Comparison of ENCODE assay signal across 2 cellular contexts in the genomic region with DNA sequence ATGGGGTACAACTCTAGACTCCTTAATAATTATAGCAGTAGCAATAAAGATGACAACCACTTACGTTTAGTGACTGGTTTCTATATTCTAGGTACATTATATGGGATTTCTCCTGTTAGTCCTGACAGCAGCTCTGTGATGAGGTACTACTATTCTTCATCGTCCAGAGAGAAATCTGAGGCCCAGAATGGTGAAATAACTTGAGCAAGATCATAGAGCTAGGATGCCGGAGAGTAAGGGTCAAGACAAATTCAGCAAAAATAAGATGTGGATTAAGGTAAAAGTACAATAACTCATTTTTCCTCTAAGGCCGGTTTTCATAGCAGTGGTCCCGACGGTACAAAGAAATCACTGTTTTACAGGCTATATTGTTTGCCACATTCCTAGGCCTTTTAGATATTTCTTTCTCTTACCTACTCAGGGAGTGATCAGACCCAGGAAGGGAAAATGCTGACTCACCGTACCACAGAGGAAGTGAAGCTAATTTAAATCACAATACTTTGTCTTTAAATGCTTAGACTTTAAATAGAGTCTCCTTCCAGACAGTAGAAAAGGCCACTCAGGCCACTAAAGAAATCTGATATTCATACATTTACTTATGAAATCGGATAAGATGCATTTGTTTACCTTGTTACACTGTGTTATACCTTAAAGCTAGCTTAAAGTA.
TF ChIP-seq lines count a peak whose summit lies in the region.

No MANE protein-coding gene starts in this region.

TF ChIP-seq in HCT116, 20 proteins besides CTCF, POLR2A, EP300 and RAD21:
- TF ChIP-seq CBX3 (IDR thresholded peaks at IDR 0.05; ENCODE audit: low read depth) (no peak), SRF (IDR thresholded peaks at IDR 0.05; ENCODE audit: low read depth) (no peak), EGR1 (IDR thresholded peaks at IDR 0.05; ENCODE audit: low read depth) (no peak)
- TF ChIP-seq, protein P1, sequence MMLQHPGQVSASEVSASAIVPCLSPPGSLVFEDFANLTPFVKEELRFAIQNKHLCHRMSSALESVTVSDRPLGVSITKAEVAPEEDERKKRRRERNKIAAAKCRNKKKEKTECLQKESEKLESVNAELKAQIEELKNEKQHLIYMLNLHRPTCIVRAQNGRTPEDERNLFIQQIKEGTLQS (IDR thresholded peaks at IDR 0.05), result no peak

TF ChIP-seq in GM12878, 131 proteins besides CTCF, POLR2A, EP300 and RAD21:
- TF ChIP-seq SPI1 (IDR thresholded peaks at IDR 0.05; ENCODE audit: borderline replicate concordance, insufficient read depth, low read depth, low read length) (peak; percentile 37; the same call in 1 of the 2 replicates), BACH1 (IDR thresholded peaks at IDR 0.05; ENCODE audit: borderline replicate concordance) (peak; percentile 75; the same call in 1 of the 2 replicates), HDAC6 (IDR thresholded peaks at IDR 0.05; ENCODE audit: unreplicated experiment) (no peak)
TF ChIP-seq in GM12878: peak in this region for 2.
